In genomic region chr11:114296979-114297372, GRCh38 we compare ENCODE assay signal across 16 cellular contexts. TPM values are rescaled to one million over a fixed set of nuclear protein-coding genes. Genes with fewer than 3 reads are reported as not detected.
A peak's percentile ranks its signal among the peaks of the same experiment; 100 is the strongest.
DNase-seq lines count a peak whose midpoint lies in the region; ATAC-seq and TF ChIP-seq lines count a peak whose summit lies in the region.
"Had no signal": no experiment of that assay in that cellular context is flagged by ENCODE, and none has a peak within 500 bp of the region (broad histone marks: within the 10 kb centered on the region; RNA-seq: fewer than 3 reads in every experiment).

No MANE protein-coding gene starts in this region.

- no peak overlapping the region for H3K27ac Mint-ChIP-seq in activated T-helper 1 cell treated with anti-CD3 and anti-CD28 coated beads, Interleukin-12 subunit alpha, Interleukin-12 subunit beta, Interleukin-2, Interleukin-4 antibody, amounts not matched to agents 30 ng/mL and 10 ng/mL and 1 ng/mL, durations not matched to agents 14 hours and 24 hours and 36 hours
- H3K27ac Mint-ChIP-seq: activated B cell treated with CpG ODN at 0.5 μM for 24 hours; activated T-helper 2 cell treated with anti-CD3 and anti-CD28 coated beads, Interferon-gamma antibody, Interleukin-2, Interleukin-4, amounts not matched to agents 10 μg/mL and 5 μg/mL and 100 μg/mL, durations not matched to agents 14 hours and 24 hours and 36 hours; dendritic cell treated with granulocyte-macrophage colony-stimulating factor and Interleukin-4, amounts not matched to agents 40 ng/mL and 50 ng/mL, for 4 days; natural killer cell had no signal

- H3K79me2 ChIP-seq in smooth muscle cell (ENCODE audit: low read depth) = peaks cover 53% of the 10 kb centered on the region

- H3K4me2 ChIP-seq in smooth muscle cell = peak overlapping the region; percentile 88

- no peaks in the 10 kb centered on the region for H3K27me3 ChIP-seq in body of pancreas
- H3K27me3 ChIP-seq in right lobe of liver = no peaks in the 10 kb centered on the region
- no peaks in the 10 kb centered on the region for H3K27me3 ChIP-seq in smooth muscle cell (ENCODE audit: low read depth)

- H3K4me1 ChIP-seq in body of pancreas = peaks cover 11% of the 10 kb centered on the region
- H3K4me1 ChIP-seq in right lobe of liver = peaks cover 0 to 36% (median 12%) of the 10 kb centered on the region in 4 donors
- peaks cover 12% of the 10 kb centered on the region for H3K4me1 ChIP-seq in smooth muscle cell (ENCODE audit: low read depth)

- H3K36me3 ChIP-seq in body of pancreas (replicated peaks in 1 of 2; ENCODE audit: insufficient read depth in 1 of 2, low read depth in 2 of 2) (no peaks in the 10 kb centered on the region), right lobe of liver (peaks cover 0 to 28% (median 9%) of the 10 kb centered on the region in 4 donors), smooth muscle cell (ENCODE audit: low read depth) (peaks cover 19% of the 10 kb centered on the region)

- no peaks in the 10 kb centered on the region for H3K4me1 Mint-ChIP-seq in activated T-helper 1 cell treated with anti-CD3 and anti-CD28 coated beads, Interleukin-12 subunit alpha, Interleukin-12 subunit beta, Interleukin-2, Interleukin-4 antibody, amounts not matched to agents 30 ng/mL and 10 ng/mL and 1 ng/mL, durations not matched to agents 14 hours and 24 hours and 36 hours (ENCODE audit: low read depth)
- H3K4me1 Mint-ChIP-seq: activated B cell treated with CpG ODN at 0.5 μM for 24 hours, natural killer cell had no signal

- TF ChIP-seq POLR2A in body of pancreas (IDR thresholded peaks at IDR 0.05) (no peak), right lobe of liver (IDR thresholded peaks at IDR 0.05) (no peak)

- peaks cover 39% of the 10 kb centered on the region for H4K20me1 ChIP-seq in smooth muscle cell (ENCODE audit: low read depth)

- intact Hi-C loops in body of pancreas (cut with DNase I) (no loop called here), right lobe of liver (cut with DNase I) (no loop called here), head of caudate nucleus (cut with DNase I) (no loop called here)
- intact Hi-C loops in activated T-helper 1 cell treated with anti-CD3 and anti-CD28 coated beads, Interleukin-12 subunit alpha, Interleukin-12 subunit beta, Interleukin-2, Interleukin-4 antibody, amounts not matched to agents 30 ng/mL and 10 ng/mL and 1 ng/mL, durations not matched to agents 14 hours and 24 hours and 36 hours (cut with micrococcal nuclease) = no loop called here

- H3K27me3 Mint-ChIP-seq in activated T-helper 1 cell treated with anti-CD3 and anti-CD28 coated beads, Interleukin-12 subunit alpha, Interleukin-12 subunit beta, Interleukin-2, Interleukin-4 antibody, amounts not matched to agents 30 ng/mL and 10 ng/mL and 1 ng/mL, durations not matched to agents 14 hours and 24 hours and 36 hours (ENCODE audit: insufficient read depth) = peaks cover 12% of the 10 kb centered on the region
- H3K27me3 Mint-ChIP-seq: CD4-positive, CD25-positive, alpha-beta regulatory T cell had no signal

- H3K9ac ChIP-seq in smooth muscle cell (ENCODE audit: low read depth) = peak overlapping the region; percentile 90

- peaks cover 0 to 5% (median 0%) of the 10 kb centered on the region in 3 donors for H3K9me3 ChIP-seq in body of pancreas
- H3K9me3 ChIP-seq in right lobe of liver = no peaks in the 10 kb centered on the region
- no peaks in the 10 kb centered on the region for H3K9me3 ChIP-seq in smooth muscle cell (replicated peaks; ENCODE audit: low read depth)

- H2AFZ ChIP-seq in smooth muscle cell (ENCODE audit: low read depth) = no peak overlapping the region

- peaks cover 36% of the 10 kb centered on the region for H3F3A ChIP-seq in smooth muscle cell (ENCODE audit: low read depth)

- H3K4me3 ChIP-seq in HFF-Myc (replicated peaks; ENCODE audit: low read depth, low read length) (peak overlapping the region; percentile 60), body of pancreas (no peak overlapping the region), right lobe of liver (peak overlapping the region; percentile 40 to 69 (median 66)), smooth muscle cell (peak overlapping the region; percentile 52)

- TF ChIP-seq CTCF in HFF-Myc (IDR thresholded peaks at IDR 0.05; ENCODE audit: low read depth, low read length, missing control alignments) (no peak), body of pancreas (IDR thresholded peaks at IDR 0.05) (no peak), right lobe of liver (IDR thresholded peaks at IDR 0.05) (no peak), smooth muscle cell (IDR thresholded peaks at IDR 0.05; ENCODE audit: borderline replicate concordance, insufficient read depth, poor library complexity, severe bottlenecking) (no peak)

- peak overlapping the region in 3 of 4 donors; percentile 23 to 55 (median 47) for H3K27ac ChIP-seq in body of pancreas
- H3K27ac ChIP-seq in right lobe of liver = peak overlapping the region; percentile 89 to 98 (median 95)
- H3K27ac ChIP-seq in smooth muscle cell (ENCODE audit: low read depth) = peak overlapping the region; percentile 99

- ATAC-seq in body of pancreas = no peak
- no peak for ATAC-seq in right lobe of liver
- ATAC-seq: natural killer cell had no signal

- peaks cover 2% of the 10 kb centered on the region for H3K36me3 Mint-ChIP-seq in activated T-helper 1 cell treated with anti-CD3 and anti-CD28 coated beads, Interleukin-12 subunit alpha, Interleukin-12 subunit beta, Interleukin-2, Interleukin-4 antibody, amounts not matched to agents 30 ng/mL and 10 ng/mL and 1 ng/mL, durations not matched to agents 14 hours and 24 hours and 36 hours (ENCODE audit: low read depth)
- H3K36me3 Mint-ChIP-seq: CD4-positive, CD25-positive, alpha-beta regulatory T cell; natural killer cell had no signal

- H3K4me3 Mint-ChIP-seq in activated T-helper 1 cell treated with anti-CD3 and anti-CD28 coated beads, Interleukin-12 subunit alpha, Interleukin-12 subunit beta, Interleukin-2, Interleukin-4 antibody, amounts not matched to agents 30 ng/mL and 10 ng/mL and 1 ng/mL, durations not matched to agents 14 hours and 24 hours and 36 hours = no peak overlapping the region
- H3K4me3 Mint-ChIP-seq: activated B cell treated with CpG ODN at 0.5 μM for 24 hours; CD4-positive, CD25-positive, alpha-beta regulatory T cell; dendritic cell treated with granulocyte-macrophage colony-stimulating factor and Interleukin-4, amounts not matched to agents 40 ng/mL and 50 ng/mL, for 4 days; natural killer cell had no signal

- DNase-seq in HFF-Myc (ENCODE audit: extremely low read depth, low read depth) = no peak
- DNase-seq in body of pancreas = no peak
- DNase-seq in right lobe of liver = no peak
- no peak for DNase-seq in smooth muscle cell (lab: John Stamatoyannopoulos, UW; ENCODE audit: unreplicated experiment)
- DNase-seq in head of caudate nucleus = no peak
- no peak for DNase-seq in activated T-helper 1 cell treated with anti-CD3 and anti-CD28 coated beads, Interleukin-12 subunit alpha, Interleukin-12 subunit beta, Interleukin-2, Interleukin-4 antibody, amounts not matched to agents 30 ng/mL and 10 ng/mL and 1 ng/mL, durations not matched to agents 14 hours and 24 hours and 36 hours (ENCODE audit: low spot score)
- no peak for DNase-seq in activated naive CD4-positive, alpha-beta T cell (lab: John Stamatoyannopoulos, UW)
- DNase-seq in OCI-M1 (lab: John Stamatoyannopoulos, UW) = no peak
- DNase-seq: activated B cell treated with CpG ODN at 0.5 μM for 24 hours; CD4-positive, CD25-positive, alpha-beta regulatory T cell; natural killer cell; SIG-M5; stimulated activated CD4-positive, alpha-beta T cell treated with anti-CD3 and anti-CD28 coated beads, Interleukin-2, amount 100 ng/mL, for 24 hours; stimulated activated naive CD4-positive, alpha-beta T cell treated with Interleukin-2 at 50 U/mL for 16 hours had no signal

- H3K9me3 Mint-ChIP-seq in activated T-helper 1 cell treated with anti-CD3 and anti-CD28 coated beads, Interleukin-12 subunit alpha, Interleukin-12 subunit beta, Interleukin-2, Interleukin-4 antibody, amounts not matched to agents 30 ng/mL and 10 ng/mL and 1 ng/mL, durations not matched to agents 14 hours and 24 hours and 36 hours = peaks cover 5% of the 10 kb centered on the region
- H3K9me3 Mint-ChIP-seq: dendritic cell treated with granulocyte-macrophage colony-stimulating factor and Interleukin-4, amounts not matched to agents 40 ng/mL and 50 ng/mL, for 4 days; natural killer cell had no signal

RNA-seq across cellular contexts. Expression of gene NNMT, which starts 0.8 kb away (rescaled TPM):
- 100 to 1,000 TPM in 1 of 2 donors, 10 to 100 TPM in 1; 74.7 to 276 TPM for total RNA-seq in body of pancreas
- total RNA-seq in right lobe of liver = 1,000 to 10,000 TPM in 4 of 6 experiments, 100 to 1,000 TPM in 2; 634 to 3,368 (median 2,270) TPM
- total RNA-seq in smooth muscle cell = 397 and 495 TPM in 2 replicates
- polyA plus RNA-seq in smooth muscle cell = 588 and 814 TPM in 2 replicates
- total RNA-seq in activated T-helper 1 cell treated with anti-CD3 and anti-CD28 coated beads, Interleukin-12 subunit alpha, Interleukin-12 subunit beta, Interleukin-2, Interleukin-4 antibody, amounts not matched to agents 30 ng/mL and 10 ng/mL and 1 ng/mL, durations not matched to agents 14 hours and 24 hours and 36 hours = not detected in 2 replicates
- total RNA-seq: activated B cell treated with CpG ODN at 0.5 μM for 24 hours; activated T-helper 2 cell treated with anti-CD3 and anti-CD28 coated beads, Interferon-gamma antibody, Interleukin-2, Interleukin-4, amounts not matched to agents 10 μg/mL and 5 μg/mL and 100 μg/mL, durations not matched to agents 14 hours and 24 hours and 36 hours; CD4-positive, CD25-positive, alpha-beta regulatory T cell had no signal
- polyA plus RNA-seq: CD4-positive, CD25-positive, alpha-beta regulatory T cell had no signal

Comparison
In these comparisons a context has a peak if more than half of its experiments do, and no peak if none do; other contexts are left out.
1. H3K4me3 ChIP-seq: peak in HFF-Myc (single experiment), right lobe of liver (3 of 3) and smooth muscle cell (single experiment); none in body of pancreas (0 of 2).
2. H3K27ac ChIP-seq: peak in every context shown above with its lines; median percentile 99 in smooth muscle cell; 95 in right lobe of liver; 47 in body of pancreas.
3. RNA of gene NNMT, which starts 0.8 kb away (total RNA-seq): 634 to 3,368 TPM in right lobe of liver, 397 to 495 TPM in smooth muscle cell and 74.7 to 276 TPM in body of pancreas; not detected in activated T-helper 1 cell treated with anti-CD3 and anti-CD28 coated beads, Interleukin-12 subunit alpha, Interleukin-12 subunit beta, Interleukin-2, Interleukin-4 antibody, amounts not matched to agents 30 ng/mL and 10 ng/mL and 1 ng/mL, durations not matched to agents 14 hours and 24 hours and 36 hours; every median in the first group is over 10 times any median in the second.